1 cellular context compared by ENCODE assay signal in the genomic region with DNA sequence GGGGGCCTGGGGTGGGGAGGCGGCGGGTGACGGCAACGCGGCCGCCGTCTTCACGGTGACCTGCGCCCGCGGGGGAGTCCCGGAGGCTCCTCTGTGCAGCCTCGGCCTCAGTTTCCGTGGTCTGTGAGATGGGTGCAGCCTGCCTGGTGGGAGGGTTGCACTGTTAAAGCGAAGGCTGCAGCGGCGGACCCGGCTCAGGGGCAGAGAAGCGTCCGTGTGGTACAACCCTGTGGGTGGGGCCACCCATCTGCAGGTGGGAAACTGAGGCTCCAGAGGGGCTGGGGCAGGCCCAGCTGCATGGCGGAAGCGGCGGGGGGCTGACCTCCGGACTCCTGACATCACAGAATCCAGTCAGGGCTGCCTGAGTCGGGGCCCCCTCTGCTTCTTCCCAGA.
TF ChIP-seq lines count a peak whose summit lies in the region.

No MANE protein-coding gene starts in this region.

TF ChIP-seq in K562, 482 proteins besides CTCF, POLR2A, EP300 and RAD21:
- TF ChIP-seq PHB2 (IDR thresholded peaks at IDR 0.05; ENCODE audit: low read depth), result no peak
- 0 out of 4 replicates have a peak, but pooled peaks of 1 of the 2 experiments have one; percentile 16 for TF ChIP-seq KDM1A (IDR thresholded peaks at IDR 0.05)
- no peak for TF ChIP-seq HLTF (IDR thresholded peaks at IDR 0.05)
- no peak for TF ChIP-seq SMARCE1 (IDR thresholded peaks at IDR 0.05)
- TF ChIP-seq NFATC3 (IDR thresholded peaks at IDR 0.05), result no peak
- no peak for TF ChIP-seq SRSF1 (IDR thresholded peaks at IDR 0.05; ENCODE audit: low read depth, low read length)
- TF ChIP-seq CBX1 (IDR thresholded peaks at IDR 0.05; ENCODE audit: low read depth), result 0 out of 2 replicates have a peak, but pooled peaks have one; percentile 49
- no peak for TF ChIP-seq ZNF224 (CRISPR knock-in tag; IDR thresholded peaks at IDR 0.05)
- no peak for TF ChIP-seq MXI1 (IDR thresholded peaks at IDR 0.05; ENCODE audit: low read depth, low read length)
- TF ChIP-seq PCBP1 (IDR thresholded peaks at IDR 0.05; ENCODE audit: low read depth, low read length, poor library complexity, severe bottlenecking), result peak; percentile 80
- no peak for TF ChIP-seq MAZ (CRISPR knock-in tag; conservative IDR thresholded peaks at IDR 0.05 in 1 of 2, IDR thresholded peaks at IDR 0.05 in 1 of 2)
- no peak for TF ChIP-seq NELFE (IDR thresholded peaks at IDR 0.05; ENCODE audit: insufficient read depth, insufficient read length)
- TF ChIP-seq ZEB2 (IDR thresholded peaks at IDR 0.05), result no peak
- TF ChIP-seq SAFB (IDR thresholded peaks at IDR 0.05; ENCODE audit: borderline replicate concordance, low read depth, low read length), result no peak
- no peak for TF ChIP-seq EHMT2 (IDR thresholded peaks at IDR 0.05)
- no peak for TF ChIP-seq NFXL1 (CRISPR knock-in tag; IDR thresholded peaks at IDR 0.05)
- TF ChIP-seq TCFL5 (CRISPR knock-in tag; conservative IDR thresholded peaks at IDR 0.05), result no peak
- TF ChIP-seq HSF4 (CRISPR knock-in tag; IDR thresholded peaks at IDR 0.05; ENCODE audit: borderline replicate concordance), result no peak
- no peak for TF ChIP-seq ARID2 (IDR thresholded peaks at IDR 0.05)
- TF ChIP-seq NCOA1 (IDR thresholded peaks at IDR 0.05; ENCODE audit: low read depth), result no peak
- TF ChIP-seq ZHX1 (conservative IDR thresholded peaks at IDR 0.05; ENCODE audit: low read length), result no peak
- TF ChIP-seq BCOR (IDR thresholded peaks at IDR 0.05), result peak; percentile 67
- no peak for TF ChIP-seq TCF7 (IDR thresholded peaks at IDR 0.05; ENCODE audit: borderline replicate concordance)
- TF ChIP-seq THRAP3 (IDR thresholded peaks at IDR 0.05; ENCODE audit: borderline replicate concordance), result no peak
- no peak for TF ChIP-seq NFE2 (IDR thresholded peaks at IDR 0.05; ENCODE audit: low read depth)
- TF ChIP-seq, protein P1, sequence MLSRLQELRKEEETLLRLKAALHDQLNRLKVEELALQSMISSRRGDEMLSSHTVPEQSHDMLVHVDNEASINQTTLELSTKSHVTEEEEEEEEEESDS (CRISPR knock-in tag; IDR thresholded peaks at IDR 0.05), result no peak
- TF ChIP-seq, protein P2, sequence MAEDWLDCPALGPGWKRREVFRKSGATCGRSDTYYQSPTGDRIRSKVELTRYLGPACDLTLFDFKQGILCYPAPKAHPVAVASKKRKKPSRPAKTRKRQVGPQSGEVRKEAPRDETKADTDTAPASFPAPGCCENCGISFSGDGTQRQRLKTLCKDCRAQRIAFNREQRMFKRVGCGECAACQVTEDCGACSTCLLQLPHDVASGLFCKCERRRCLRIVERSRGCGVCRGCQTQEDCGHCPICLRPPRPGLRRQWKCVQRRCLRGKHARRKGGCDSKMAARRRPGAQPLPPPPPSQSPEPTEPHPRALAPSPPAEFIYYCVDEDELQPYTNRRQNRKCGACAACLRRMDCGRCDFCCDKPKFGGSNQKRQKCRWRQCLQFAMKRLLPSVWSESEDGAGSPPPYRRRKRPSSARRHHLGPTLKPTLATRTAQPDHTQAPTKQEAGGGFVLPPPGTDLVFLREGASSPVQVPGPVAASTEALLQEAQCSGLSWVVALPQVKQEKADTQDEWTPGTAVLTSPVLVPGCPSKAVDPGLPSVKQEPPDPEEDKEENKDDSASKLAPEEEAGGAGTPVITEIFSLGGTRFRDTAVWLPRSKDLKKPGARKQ (CRISPR knock-in tag; IDR thresholded peaks at IDR 0.05), result no peak
- TF ChIP-seq RBM15 (IDR thresholded peaks at IDR 0.05; ENCODE audit: insufficient read depth, low read length), result no peak
